9 cellular contexts compared by ENCODE assay signal in genomic region chr3:129015388-129016105, GRCh38. TPM values are rescaled to one million over a fixed set of nuclear protein-coding genes. Genes with fewer than 3 reads are reported as not detected.
A peak's percentile ranks its signal among the peaks of the same experiment; 100 is the strongest.
DNase-seq lines count a peak whose midpoint lies in the region; ATAC-seq and TF ChIP-seq lines count a peak whose summit lies in the region.
"Had no signal": no experiment of that assay in that cellular context is flagged by ENCODE, and none has a peak within 500 bp of the region (broad histone marks: within the 10 kb centered on the region; RNA-seq: fewer than 3 reads in every experiment).

No MANE protein-coding gene starts in this region.

- H3K4me1 Mint-ChIP-seq in activated naive CD4-positive, alpha-beta T cell treated with anti-CD3 and anti-CD28 coated beads for 36 hours (ENCODE audit: low read depth), result peaks cover 38% of the 10 kb centered on the region

- H3K27ac ChIP-seq in transverse colon, result peak overlapping the region; percentile 62 to 84 (median 80)
- H3K27ac ChIP-seq: 22Rv1 had no signal

- intact Hi-C loops in activated naive CD4-positive, alpha-beta T cell treated with anti-CD3 and anti-CD28 coated beads for 36 hours (cut with micrococcal nuclease), result loop anchor here (1.0 to 5.0 kb wide), 4 partner anchors 11 to 363 kb away; partner anchors contain the start of gene RPN1
- intact Hi-C loops in transverse colon (cut with DNase I; ENCODE audit: low total_unique reads), result no loop called here

- H3K4me3 Mint-ChIP-seq in activated naive CD4-positive, alpha-beta T cell treated with anti-CD3 and anti-CD28 coated beads for 36 hours, result peak overlapping the region; percentile 73

- ATAC-seq in GM19351 (IDR thresholded peaks at IDR 0.05; ENCODE audit: unreplicated experiment) (no peak), GM18520 (IDR thresholded peaks at IDR 0.05; ENCODE audit: unreplicated experiment) (no peak)

- WGBS in transverse colon (ENCODE audit: low coverage in 1 of 2), 2 donors, result 67 to 81% methylated on average over 1 to 19 of the region's 19 CpGs

- peak overlapping the region; percentile 95 for H3K27ac Mint-ChIP-seq in activated naive CD4-positive, alpha-beta T cell treated with anti-CD3 and anti-CD28 coated beads for 36 hours

- no peak for TF ChIP-seq POLR2A in transverse colon (IDR thresholded peaks at IDR 0.05)

- peaks cover 8 to 32% (median 26%) of the 10 kb centered on the region in 4 donors for H3K4me1 ChIP-seq in transverse colon

- H3K4me3 ChIP-seq in transverse colon, result no peak overlapping the region

- no peak for TF ChIP-seq EP300 in transverse colon (IDR thresholded peaks at IDR 0.05; ENCODE audit: low read depth)

- H3K27me3 ChIP-seq in transverse colon, result no peaks in the 10 kb centered on the region

- H3K36me3 Mint-ChIP-seq in activated naive CD4-positive, alpha-beta T cell treated with anti-CD3 and anti-CD28 coated beads for 36 hours (ENCODE audit: low read depth), result peaks cover 1% of the 10 kb centered on the region

- DNase-seq in DMS53 (lab: John Stamatoyannopoulos, UW), result peak; percentile 41
- no peak for DNase-seq in DMS53 treated with DMSO at 0.1 percent for 48 hours (lab: John Stamatoyannopoulos, UW; ENCODE audit: unreplicated experiment)
- peak; percentile 66 for DNase-seq in activated naive CD4-positive, alpha-beta T cell treated with anti-CD3 and anti-CD28 coated beads for 36 hours
- DNase-seq in lung microvascular endothelial cell (ENCODE audit: low read depth in 2 of 2), result peak; percentile 96 to 99
- DNase-seq in transverse colon, result peak; percentile 39
- no peak for DNase-seq in iPS-NIHi11 (ENCODE audit: low spot score)

- H3K9me3 Mint-ChIP-seq in activated naive CD4-positive, alpha-beta T cell treated with anti-CD3 and anti-CD28 coated beads for 36 hours, result no peaks in the 10 kb centered on the region

- in situ Hi-C loops in transverse colon (cut with MboI; ENCODE audit: low pct_ligation_motif_present in 1 of 4, low pct_unique_long_range_greater_than_20kb in 1 of 4, low sequenced_read_pairs in 3 of 4), result no loop called here

- H3K36me3 ChIP-seq in transverse colon, result no peaks in the 10 kb centered on the region

- no peaks in the 10 kb centered on the region for H3K27me3 Mint-ChIP-seq in activated naive CD4-positive, alpha-beta T cell treated with anti-CD3 and anti-CD28 coated beads for 36 hours (ENCODE audit: low read depth)

- CTCF ChIA-PET in activated naive CD4-positive, alpha-beta T cell treated with anti-CD3 and anti-CD28 coated beads for 36 hours (lab: Charles Lee), result interaction anchor here (0.6 to 7.0 kb wide), 23 partner anchors 8 to 406 kb away, joined by 3 to 84 read pairs (median 5); partner anchors contain the start of genes CFAP92, EFCC1 and RAB43

- TF ChIP-seq CTCF in transverse colon (IDR thresholded peaks at IDR 0.05), result no peak

- no peaks in the 10 kb centered on the region for H3K9me3 ChIP-seq in transverse colon

RNA-seq across cellular contexts. Expression of gene EFCC1, which starts 14.4 kb away (rescaled TPM):
- under 1 TPM; 0.10 to 0.20 TPM for total RNA-seq in activated naive CD4-positive, alpha-beta T cell treated with anti-CD3 and anti-CD28 coated beads for 36 hours
- total RNA-seq in lung microvascular endothelial cell (2.6 and 11.5 TPM in 2 replicates), transverse colon (1 to 10 TPM in 3 of 4 donors, under 1 TPM in 1; 0.75 to 2.2 (median 1.7) TPM)

RNA-seq across cellular contexts. Expression of gene CFAP92, which starts 21.7 kb away (rescaled TPM):
- total RNA-seq in activated naive CD4-positive, alpha-beta T cell treated with anti-CD3 and anti-CD28 coated beads for 36 hours, result under 1 TPM; 0.32 to 0.48 TPM
- total RNA-seq in lung microvascular endothelial cell (0.60 and 0.65 TPM in 2 replicates), transverse colon (1 to 10 TPM in 1 of 4 donors, under 1 TPM in 1, not detected in 2; 0.95 to 1.2 TPM)

RNA-seq across cellular contexts. Expression of gene GP9, which starts 45.0 kb away (rescaled TPM):
- total RNA-seq in activated naive CD4-positive, alpha-beta T cell treated with anti-CD3 and anti-CD28 coated beads for 36 hours, result not detected
- total RNA-seq in lung microvascular endothelial cell (not detected in 2 replicates), transverse colon (1 to 10 TPM in 1 of 4 donors, under 1 TPM in 1, not detected in 2; 0.64 to 1.2 TPM)

Comparison
In these comparisons a context has a peak if more than half of its experiments do, and no peak if none do; other contexts are left out.
1. DNase-seq: peak in DMS53 (single experiment), activated naive CD4-positive, alpha-beta T cell treated with anti-CD3 and anti-CD28 coated beads for 36 hours (single experiment), lung microvascular endothelial cell (2 of 2) and transverse colon (single experiment); none in DMS53 treated with DMSO at 0.1 percent for 48 hours (single experiment) and iPS-NIHi11 (single experiment).